ENCODE assay signal across 7 cellular contexts in genomic region chr1:221961532-221962292, GRCh38.
DNase-seq lines count a peak whose midpoint lies in the region; ATAC-seq, FAIRE-seq and TF ChIP-seq lines count a peak whose summit lies in the region.

No MANE protein-coding gene starts in this region.

- no peaks in the 10 kb centered on the region for H3K36me3 Mint-ChIP-seq in astrocyte (ENCODE audit: low read depth, unreplicated experiment)

- no peak overlapping the region for H2AFZ ChIP-seq in astrocyte (ENCODE audit: low read depth, low read length)

- H3K27me3 Mint-ChIP-seq in astrocyte (ENCODE audit: low read depth, unreplicated experiment), result no peaks in the 10 kb centered on the region

- H3K4me3 ChIP-seq in astrocyte (ENCODE audit: insufficient read depth, low read depth, low read length), result no peak overlapping the region
- H3K4me3 ChIP-seq in skeletal muscle satellite cell (ENCODE audit: low read length), result no peak overlapping the region
- H3K4me3 ChIP-seq in esophagus muscularis mucosa, result no peak overlapping the region

- H3K27ac Mint-ChIP-seq in astrocyte (ENCODE audit: unreplicated experiment), result peak overlapping the region; percentile 82

- peak; percentile 96 for FAIRE-seq in RCC 7860 (lab: Jason Lieb, UNC)
- FAIRE-seq in astrocyte (lab: Jason Lieb, UNC), result peak; percentile 76

- H3K27me3 ChIP-seq in astrocyte (ENCODE audit: insufficient read depth, low read length), result no peaks in the 10 kb centered on the region
- H3K27me3 ChIP-seq in skeletal muscle satellite cell (ENCODE audit: control insufficient read depth, insufficient read depth, low read length), result no peaks in the 10 kb centered on the region
- H3K27me3 ChIP-seq in esophagus muscularis mucosa, result no peaks in the 10 kb centered on the region

- H3K9me3 Mint-ChIP-seq in astrocyte (ENCODE audit: unreplicated experiment), result peaks cover 5% of the 10 kb centered on the region

- no peaks in the 10 kb centered on the region for H4K20me1 ChIP-seq in astrocyte (ENCODE audit: insufficient read depth, low read length)

- H3K4me1 ChIP-seq in astrocyte (ENCODE audit: insufficient read depth, low read length), result peaks cover 11% of the 10 kb centered on the region
- H3K4me1 ChIP-seq in skeletal muscle satellite cell (ENCODE audit: control insufficient read depth, insufficient read depth, low read length), result peaks cover 54% of the 10 kb centered on the region
- H3K4me1 ChIP-seq in esophagus muscularis mucosa, result no peaks in the 10 kb centered on the region

- TF ChIP-seq CTCF in astrocyte (IDR thresholded peaks at IDR 0.05; ENCODE audit: insufficient read depth, low read depth, low read length), result no peak
- no peak for TF ChIP-seq CTCF in esophagus muscularis mucosa (IDR thresholded peaks at IDR 0.05)

- TF ChIP-seq POLR2A in esophagus muscularis mucosa (IDR thresholded peaks at IDR 0.05; ENCODE audit: low read depth), result no peak

- H3K4me2 ChIP-seq in astrocyte (ENCODE audit: low read length) (peak overlapping the region; percentile 62), skeletal muscle satellite cell (ENCODE audit: low read length) (peak overlapping the region; percentile 36)

- intact Hi-C loops in esophagus muscularis mucosa (cut with DNase I), result no loop called here

- H3K36me3 ChIP-seq in astrocyte (ENCODE audit: insufficient read depth, low read length) (no peaks in the 10 kb centered on the region), skeletal muscle satellite cell (ENCODE audit: insufficient read depth, low read length) (no peaks in the 10 kb centered on the region), esophagus muscularis mucosa (no peaks in the 10 kb centered on the region)

- peaks cover 45% of the 10 kb centered on the region for H3K4me1 Mint-ChIP-seq in astrocyte (ENCODE audit: low read depth, unreplicated experiment)

- TF ChIP-seq EP300 in esophagus muscularis mucosa (IDR thresholded peaks at IDR 0.05), result no peak

- DNase-seq in RCC 7860 (ENCODE audit: low spot score) (peak; percentile 92), astrocyte (ENCODE audit: low read depth) (peak; percentile 79), esophagus muscularis mucosa (ENCODE audit: extremely low spot score) (no peak), 8988T (no peak)

- WGBS in esophagus muscularis mucosa, result 73% methylated on average over 5 of the region's 5 CpGs

- ATAC-seq in GM19025 (IDR thresholded peaks at IDR 0.05; ENCODE audit: low read depth, unreplicated experiment) (peak; percentile 87), HG03045 (IDR thresholded peaks at IDR 0.05; ENCODE audit: unreplicated experiment) (peak; percentile 81)

- H3K4me3 Mint-ChIP-seq in astrocyte (ENCODE audit: unreplicated experiment), result no peak overlapping the region

- H3K9ac ChIP-seq in astrocyte (ENCODE audit: low read length) (no peak overlapping the region), skeletal muscle satellite cell (ENCODE audit: low read depth, low read length) (peak overlapping the region; percentile 62)

- H3K27ac ChIP-seq in astrocyte (ENCODE audit: low read depth, low read length) (no peak overlapping the region), esophagus muscularis mucosa (replicated peaks in 1 of 4) (no peak overlapping the region)

- H3K9me3 ChIP-seq in astrocyte (ENCODE audit: insufficient read depth, low read depth, low read length) (no peaks in the 10 kb centered on the region), skeletal muscle satellite cell (replicated peaks; ENCODE audit: low read length) (no peaks in the 10 kb centered on the region), esophagus muscularis mucosa (no peaks in the 10 kb centered on the region)

- no peaks in the 10 kb centered on the region for H3K79me2 ChIP-seq in astrocyte (ENCODE audit: insufficient read depth, low read length)

Comparison
In these comparisons a context has a peak if more than half of its experiments do, and no peak if none do; other contexts are left out.
1. DNase-seq: peak in RCC 7860 (single experiment) and astrocyte (single experiment); none in esophagus muscularis mucosa (single experiment) and 8988T (single experiment).